2 cellular contexts compared by ENCODE assay signal in genomic region chr20:51440589-51440988, GRCh38.
TF ChIP-seq lines count a peak whose summit lies in the region.

No MANE protein-coding gene starts in this region.

TF ChIP-seq in GM12878, 131 proteins besides CTCF, POLR2A, EP300 and RAD21 (continued from another document):
- TF ChIP-seq ZBTB11 (CRISPR knock-in tag; IDR thresholded peaks at IDR 0.05) (no peak), PKNOX1 (IDR thresholded peaks at IDR 0.05) (no peak), IKZF1 (conservative IDR thresholded peaks at IDR 0.05) (peak; percentile 54; the same call in 1 of the 2 replicates), RELA (IDR thresholded peaks at IDR 0.05; ENCODE audit: borderline replicate concordance, partially characterized antibody) (no peak), POU2F2 (IDR thresholded peaks at IDR 0.05; ENCODE audit: borderline replicate concordance, low read depth, low read length) (peak; percentile 80; the same call in 1 of the 3 replicates), RUNX3 (IDR thresholded peaks at IDR 0.05; ENCODE audit: low read length) (peak; percentile 81), IRF4 (IDR thresholded peaks at IDR 0.05; ENCODE audit: low read depth, low read length) (0 out of 2 replicates have a peak, but pooled peaks have one; percentile 24)

TF ChIP-seq in WTC11, 78 proteins besides CTCF, POLR2A, EP300 and RAD21 (continued from another document):
- TF ChIP-seq PREB (CRISPR knock-in tag; IDR thresholded peaks at IDR 0.05; ENCODE audit: borderline replicate concordance), result no peak
- no peak for TF ChIP-seq HMGA2 (CRISPR knock-in tag; IDR thresholded peaks at IDR 0.05)
- TF ChIP-seq STAT6 (CRISPR knock-in tag; conservative IDR thresholded peaks at IDR 0.05; ENCODE audit: low read depth), result no peak
- TF ChIP-seq NR3C1 (CRISPR knock-in tag; conservative IDR thresholded peaks at IDR 0.05; ENCODE audit: low read depth), result no peak
- TF ChIP-seq SP1 (CRISPR knock-in tag; conservative IDR thresholded peaks at IDR 0.05), result no peak
- no peak for TF ChIP-seq FOXK1 (CRISPR knock-in tag; IDR thresholded peaks at IDR 0.05)
- no peak for TF ChIP-seq ZNF532 (CRISPR knock-in tag; IDR thresholded peaks at IDR 0.05; ENCODE audit: borderline replicate concordance)
- TF ChIP-seq HMGXB4 (CRISPR knock-in tag; IDR thresholded peaks at IDR 0.05), result no peak
- no peak for TF ChIP-seq ERG (CRISPR knock-in tag; IDR thresholded peaks at IDR 0.05)
- no peak for TF ChIP-seq PRDM15 (CRISPR knock-in tag; IDR thresholded peaks at IDR 0.05)
- TF ChIP-seq ZNF512 (CRISPR knock-in tag; IDR thresholded peaks at IDR 0.05; ENCODE audit: borderline replicate concordance), result no peak
